9 cellular contexts compared by ENCODE assay signal in the genomic region with DNA sequence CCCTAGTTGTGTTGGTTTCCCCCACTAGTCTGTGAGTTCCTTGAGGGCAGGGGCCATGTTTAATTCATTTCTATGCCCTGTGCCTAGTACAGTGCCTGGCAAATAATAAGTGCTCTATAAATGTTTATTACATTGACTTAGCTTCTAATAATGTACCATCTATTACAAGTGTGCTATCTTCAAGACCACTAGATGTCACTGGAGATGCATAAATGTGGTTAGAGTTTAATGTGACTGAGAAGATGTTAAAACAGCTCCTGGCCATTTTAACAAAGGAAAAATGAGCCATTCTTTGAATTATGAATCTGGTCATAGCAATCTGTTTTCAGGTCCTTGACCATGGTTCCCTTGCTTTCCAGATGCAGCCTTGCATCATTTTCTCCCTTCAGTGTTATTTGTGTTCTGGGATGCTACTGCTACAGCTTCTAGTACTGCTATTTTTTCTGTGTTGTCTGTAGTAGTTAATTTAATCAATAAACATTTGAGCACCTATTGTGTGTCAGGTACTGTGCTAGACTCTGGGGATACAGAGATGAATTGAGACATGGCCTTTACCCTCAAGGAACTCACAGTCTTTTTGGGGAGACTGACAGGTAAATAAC. TPM values are rescaled to one million over a fixed set of nuclear protein-coding genes. Genes with fewer than 3 reads are reported as not detected.
A peak's percentile ranks its signal among the peaks of the same experiment; 100 is the strongest.
DNase-seq lines count a peak whose midpoint lies in the region; ATAC-seq and TF ChIP-seq lines count a peak whose summit lies in the region.
"Had no signal": no experiment of that assay in that cellular context is flagged by ENCODE, and none has a peak within 500 bp of the region (broad histone marks: within the 10 kb centered on the region; RNA-seq: fewer than 3 reads in every experiment).

No MANE protein-coding gene starts in this region.

- H2BK15ac ChIP-seq in neuronal stem cell (ENCODE audit: low read length), result no peak overlapping the region

- H2AFZ ChIP-seq in fibroblast of lung (ENCODE audit: low read length) (no peak overlapping the region), neuronal stem cell (ENCODE audit: low read length) (no peak overlapping the region)

- no peak overlapping the region for H3K23ac ChIP-seq in neuronal stem cell (ENCODE audit: low read depth, low read length, poor library complexity)

- ATAC-seq in GM18907 (IDR thresholded peaks at IDR 0.05; ENCODE audit: unreplicated experiment), result no peak

- no peaks in the 10 kb centered on the region for H3K36me3 ChIP-seq in fibroblast of lung (ENCODE audit: control insufficient read depth, insufficient read depth, low read length)
- peaks cover 4 to 5% of the 10 kb centered on the region in 2 donors for H3K36me3 ChIP-seq in neuronal stem cell (replicated peaks in 1 of 2; ENCODE audit: control insufficient read depth in 2 of 2, insufficient read depth in 2 of 2, low read length in 2 of 2)

- H3K9ac ChIP-seq in fibroblast of lung (ENCODE audit: insufficient read depth, low read length) (no peak overlapping the region), neuronal stem cell (ENCODE audit: low read depth, low read length, poor library complexity) (no peak overlapping the region)

- H3K4me1 ChIP-seq in fibroblast of lung (ENCODE audit: control insufficient read depth, extremely low read depth, insufficient read depth, low read length) (peaks cover 6% of the 10 kb centered on the region), neuronal stem cell (ENCODE audit: control insufficient read depth in 2 of 2, insufficient read depth in 1 of 2, low read depth in 1 of 2, low read length in 2 of 2) (peaks cover 0 to 3% of the 10 kb centered on the region in 2 donors)

- H3K4me3 ChIP-seq in fibroblast of lung (replicated peaks in 1 of 4; ENCODE audit: control extremely low read depth in 1 of 4, insufficient read depth in 1 of 4, low read depth in 3 of 4, low read length in 4 of 4), result no peak overlapping the region
- no peak overlapping the region for H3K4me3 ChIP-seq in neuronal stem cell (ENCODE audit: low read length in 2 of 2)

- in situ Hi-C loops in KBM-7 (cut with MboI; ENCODE audit: low pct_unique_long_range_greater_than_20kb, low sequenced_read_pairs), result no loop called here

- H2BK5ac ChIP-seq in neuronal stem cell (ENCODE audit: low read length), result no peak overlapping the region

- H3K27ac ChIP-seq in fibroblast of lung (ENCODE audit: insufficient read depth, low read length) (no peak overlapping the region), neuronal stem cell (replicated peaks; ENCODE audit: low read length) (no peak overlapping the region)
- H3K27ac ChIP-seq: epithelial cell of prostate had no signal

- H3K9me3 ChIP-seq in fibroblast of lung (ENCODE audit: control insufficient read depth, insufficient read depth, low read depth, low read length) (no peaks in the 10 kb centered on the region), neuronal stem cell (replicated peaks in 1 of 2; ENCODE audit: control insufficient read depth in 2 of 2, insufficient read depth in 1 of 2, low read depth in 1 of 2, low read length in 2 of 2) (no peaks in the 10 kb centered on the region)

- H4K8ac ChIP-seq in neuronal stem cell (ENCODE audit: low read depth, low read length), result no peak overlapping the region

- H4K91ac ChIP-seq in neuronal stem cell (ENCODE audit: low read depth, low read length, poor library complexity), result no peak overlapping the region

- no peak overlapping the region for H3K4ac ChIP-seq in neuronal stem cell (ENCODE audit: low read length)

- H3K18ac ChIP-seq in neuronal stem cell (ENCODE audit: low read length), result no peak overlapping the region

- H2BK120ac ChIP-seq in neuronal stem cell (ENCODE audit: low read depth, low read length), result no peak overlapping the region

- H2AK5ac ChIP-seq in neuronal stem cell (ENCODE audit: low read depth, low read length), result no peak overlapping the region

- H3K79me2 ChIP-seq in fibroblast of lung (ENCODE audit: control insufficient read depth, insufficient read depth, low read length), result no peaks in the 10 kb centered on the region

- peak; percentile 21; the same call in 1 of the 2 replicates for TF ChIP-seq CTCF in GM12874 (IDR thresholded peaks at IDR 0.05; ENCODE audit: insufficient read depth, low read depth, low read length)
- TF ChIP-seq CTCF in fibroblast of lung (conservative IDR thresholded peaks at IDR 0.05 in 1 of 2, IDR thresholded peaks at IDR 0.05 in 1 of 2; ENCODE audit: low read depth in 1 of 2, low read length in 2 of 2), result peak; percentile 29 to 46

- no peak overlapping the region for H3K14ac ChIP-seq in neuronal stem cell (ENCODE audit: low read length)

- peak; percentile 69 for DNase-seq in AG08395 (ENCODE audit: low spot score)
- peak; percentile 62 for DNase-seq in KBM-7
- peak; percentile 27 for DNase-seq in SIG-M5 treated with dmso at 0.1 percent for 504 hours (lab: John Stamatoyannopoulos, UW; ENCODE audit: unreplicated experiment)
- peak; percentile 53 to 81 for DNase-seq in fibroblast of lung (ENCODE audit: low read depth in 2 of 2)
- peak; percentile 18 for DNase-seq in neuronal stem cell (ENCODE audit: low spot score)
- DNase-seq in activated CD4-positive, CD25-positive, alpha-beta regulatory T cell treated with anti-CD3 and anti-CD28 coated beads, Interleukin-2, amount 50 U/mL, for 72 hours, result no peak

- no peaks in the 10 kb centered on the region for H3K79me1 ChIP-seq in neuronal stem cell (ENCODE audit: low read depth, low read length)

- no peaks in the 10 kb centered on the region for H4K20me1 ChIP-seq in fibroblast of lung (ENCODE audit: control insufficient read depth, extremely low read depth, insufficient read depth, low read length)

- no peak overlapping the region for H2BK12ac ChIP-seq in neuronal stem cell (ENCODE audit: low read length)

- H3K27me3 ChIP-seq in fibroblast of lung (ENCODE audit: control insufficient read depth, insufficient read depth, low read length) (no peaks in the 10 kb centered on the region), neuronal stem cell (ENCODE audit: control insufficient read depth in 3 of 3, insufficient read depth in 3 of 3, low read depth in 1 of 3, low read length in 3 of 3) (peaks cover 0 to 3% (median 0%) of the 10 kb centered on the region in 3 experiments)

- H3K4me2 ChIP-seq in fibroblast of lung (ENCODE audit: extremely low read depth, insufficient read depth, low read length), result no peak overlapping the region
- H3K4me2 ChIP-seq in neuronal stem cell (ENCODE audit: insufficient read depth, low read length, poor library complexity, severe bottlenecking), result no peak overlapping the region

RNA-seq across cellular contexts. Expression of a gene that starts 43.2 kb away (rescaled TPM):
- total RNA-seq in fibroblast of lung, result 18.2 and 30.4 TPM in 2 replicates
- polyA plus RNA-seq in fibroblast of lung, result 22.2 and 23.6 TPM in 2 replicates
- 13.3 and 13.7 TPM in 2 replicates for polyA plus RNA-seq in fibroblast of lung (2012)
- 10.2 and 10.7 TPM in 2 replicates for polyA minus RNA-seq in fibroblast of lung (ENCODE audit: low replicate concordance)
- polyA plus RNA-seq in neuronal stem cell (2013, experiment 1 of 2), result 7.7 TPM
- polyA plus RNA-seq in neuronal stem cell (2013, experiment 2 of 2), result 7.8 TPM

RNA-seq across cellular contexts. Expression of a gene that starts 54.7 kb away (rescaled TPM):
- total RNA-seq in fibroblast of lung, result 9.5 and 10.4 TPM in 2 replicates
- 26.9 and 27.9 TPM in 2 replicates for polyA plus RNA-seq in fibroblast of lung
- polyA plus RNA-seq in fibroblast of lung (2012), result 16.5 and 16.6 TPM in 2 replicates
- polyA minus RNA-seq in fibroblast of lung (ENCODE audit: low replicate concordance), result 6.6 and 7.5 TPM in 2 replicates
- 18.0 TPM for polyA plus RNA-seq in neuronal stem cell (2013, experiment 1 of 2)
- polyA plus RNA-seq in neuronal stem cell (2013, experiment 2 of 2), result 17.7 TPM
